8 cellular contexts compared by ENCODE assay signal in the genomic region with DNA sequence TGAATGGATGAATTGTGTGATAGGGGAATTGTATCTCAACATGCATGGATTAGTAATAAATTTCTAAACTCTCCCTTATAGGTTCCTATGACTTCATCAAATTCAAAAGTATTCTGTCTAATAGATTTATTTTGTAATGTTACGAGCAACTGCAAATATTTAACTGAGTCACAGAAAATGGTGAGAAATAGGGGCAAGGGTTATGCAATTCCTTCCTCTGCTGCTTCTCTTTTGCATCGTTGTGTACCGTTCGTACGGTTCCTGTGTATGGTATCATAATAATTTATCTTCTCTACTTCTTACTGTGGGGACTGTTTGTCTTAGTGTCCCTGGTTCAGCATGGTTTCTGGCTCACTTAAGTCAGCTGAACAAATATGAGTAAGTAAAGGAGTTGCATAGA. TPM values are rescaled to one million over a fixed set of nuclear protein-coding genes. Genes with fewer than 3 reads are reported as not detected.
"Had no signal": no experiment of that assay in that cellular context is flagged by ENCODE, and none has a peak within 500 bp of the region (broad histone marks: within the 10 kb centered on the region; RNA-seq: fewer than 3 reads in every experiment).

No MANE protein-coding gene starts in this region.

- H3K4me3 Mint-ChIP-seq: GM23338, H9, HFFc6 had no signal

- H3K27ac Mint-ChIP-seq: GM23338, H9, HFFc6 had no signal

- H3K4me1 Mint-ChIP-seq: GM23338, H9 had no signal

- H3K36me3 ChIP-seq: HAP-1 had no signal

- H2AFZ ChIP-seq: GM23338 had no signal

- H3K9me3 ChIP-seq: HAP-1 had no signal

- H3K9me3 Mint-ChIP-seq: GM23338 had no signal

- H3K4me2 ChIP-seq: GM23338 had no signal

- H3K4me1 ChIP-seq: HAP-1 had no signal

- H3K4me3 ChIP-seq: GM23338, HAP-1 had no signal

- ATAC-seq: GM23338, HCT116 had no signal

- DNase-seq: GOT3, H7, H9, HCEC 1CT, HFFc6 had no signal

RNA-seq across cellular contexts. Expression of gene SMOC2, which starts 44.8 kb away (rescaled TPM):
- total RNA-seq: HFFc6 had no signal
